In the genomic region with DNA sequence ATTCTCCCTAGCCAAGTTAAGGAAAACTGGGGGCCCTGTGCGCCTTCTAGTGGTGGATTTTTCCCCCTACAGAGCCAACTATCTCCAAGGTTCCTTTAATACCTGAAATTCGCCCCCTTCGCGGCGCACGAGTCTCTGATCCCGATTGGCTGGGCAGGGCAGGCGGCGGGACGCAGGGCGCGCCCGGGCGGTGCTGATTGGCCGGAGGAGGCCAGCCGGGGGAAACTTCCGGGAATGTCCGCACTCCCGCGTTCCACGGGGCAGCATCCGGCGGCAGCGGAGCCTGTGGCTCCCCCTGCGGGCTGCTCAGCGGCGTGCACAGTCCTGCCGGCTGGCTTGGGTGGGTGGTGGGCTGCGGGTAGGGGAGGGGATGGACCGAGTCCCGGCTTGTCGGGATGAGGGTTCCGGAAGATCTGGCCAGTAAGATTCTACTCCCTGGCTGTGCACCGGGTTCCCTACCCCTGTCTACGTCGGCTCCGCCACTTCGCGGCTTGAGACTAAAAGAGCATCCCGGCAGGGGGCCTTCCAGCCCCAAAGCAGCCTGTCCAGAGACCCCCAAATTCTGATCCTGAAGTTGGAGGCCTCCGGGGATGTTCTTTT, we compare ENCODE assay signal across 8 cellular contexts. TPM values are rescaled to one million over a fixed set of nuclear protein-coding genes. Genes with fewer than 3 reads are reported as not detected.
A peak's percentile ranks its signal among the peaks of the same experiment; 100 is the strongest.
DNase-seq lines count a peak whose midpoint lies in the region; ATAC-seq and TF ChIP-seq lines count a peak whose summit lies in the region.

A gene (plus strand): TSS at position 241 of the 600 bp plus-strand sequence. CDS start 515 bp downstream, outside the sequence.

- no peaks in the 10 kb centered on the region for H4K20me1 ChIP-seq in SK-N-SH (ENCODE audit: insufficient read depth)

- no peaks in the 10 kb centered on the region for H3K9me3 ChIP-seq in SK-N-SH
- no peaks in the 10 kb centered on the region for H3K9me3 ChIP-seq in gastroesophageal sphincter

- under 1% methylated on average over 29 of the region's 41 CpGs for WGBS in SK-N-SH (ENCODE audit: low lambda C conversion rate)
- WGBS in gastroesophageal sphincter (ENCODE audit: low coverage in 1 of 2), 2 donors = 0% methylated on average over 1 of the region's 41 CpGs

- TF ChIP-seq POLR2A in gastroesophageal sphincter (IDR thresholded peaks at IDR 0.05) = peak in 1 of 2 donors; percentile 19

- H3K4me3 ChIP-seq in GM08714 (ENCODE audit: low read length) (peak within 1 kb of the TSS; percentile 90), HFF-Myc (replicated peaks; ENCODE audit: low read depth, low read length) (peak within 1 kb of the TSS; percentile 73), SK-N-SH (ENCODE audit: low read depth in 2 of 2, low read length in 1 of 2) (peak within 1 kb of the TSS; percentile 67 to 97), gastroesophageal sphincter (peak within 1 kb of the TSS; percentile 29 to 62)

- H3K27me3 ChIP-seq in SK-N-SH (ENCODE audit: insufficient read depth) (no peaks in the 10 kb centered on the region), gastroesophageal sphincter (no peaks in the 10 kb centered on the region)

- H3K36me3 ChIP-seq in SK-N-SH (replicated peaks in 1 of 2; ENCODE audit: control insufficient read depth in 1 of 2, insufficient read depth in 2 of 2, low read length in 1 of 2) = no peaks in the 10 kb centered on the region
- peaks cover 0 to 31% of the 10 kb centered on the region in 2 donors for H3K36me3 ChIP-seq in gastroesophageal sphincter

- no peaks in the 10 kb centered on the region for H3K9me2 ChIP-seq in SK-N-SH

- H3F3A ChIP-seq in SK-N-SH (replicated peaks; ENCODE audit: insufficient read depth) = peaks cover 24% of the 10 kb centered on the region

- POLR2A ChIA-PET in SK-N-SH (lab: Yijun Ruan, JAX) = no interaction called here

- H3K4me1 ChIP-seq in SK-N-SH (ENCODE audit: control insufficient read depth in 1 of 2, insufficient read depth in 2 of 2, low read depth in 1 of 2, low read length in 1 of 2) (peaks cover 13 to 22% of the 10 kb centered on the region in 2 experiments; a peak in 2 of 4 replicates), gastroesophageal sphincter (peaks cover 0 to 57% (median 27%) of the 10 kb centered on the region in 3 donors)

- DNase-seq in HFF-Myc (ENCODE audit: extremely low read depth, low read depth) (peak; percentile 96), MV-4-11 (lab: John Stamatoyannopoulos, UW) (peak; percentile 96), SK-N-SH (peak; percentile 98), non-pigmented ciliary epithelial cell (ENCODE audit: low read depth) (peak; percentile 82), superior temporal gyrus (ENCODE audit: extremely low spot score) (peak; percentile 98)
- DNase-seq in activated naive CD4-positive, alpha-beta T cell treated with anti-CD3 and anti-CD28 coated beads, Interleukin-2, amount 50 U/mL, for 16 hours = peak; percentile 94

- peak; percentile 86 for ATAC-seq in gastroesophageal sphincter

- TF ChIP-seq CTCF in HFF-Myc (IDR thresholded peaks at IDR 0.05; ENCODE audit: low read depth, low read length, missing control alignments) = peak; percentile 86
- peak; percentile 89 for TF ChIP-seq CTCF in SK-N-SH (IDR thresholded peaks at IDR 0.05)
- peak; percentile 75 to 95 (median 92) for TF ChIP-seq CTCF in gastroesophageal sphincter (IDR thresholded peaks at IDR 0.05)

- H3K79me2 ChIP-seq in SK-N-SH (ENCODE audit: insufficient read depth) = peaks cover 20% of the 10 kb centered on the region

- TF ChIP-seq RAD21 in SK-N-SH (IDR thresholded peaks at IDR 0.05; ENCODE audit: low read length) = peak; percentile 56

- no peak; a peak in 1 of 4 replicates for TF ChIP-seq EP300 in SK-N-SH (IDR thresholded peaks at IDR 0.05; ENCODE audit: borderline replicate concordance in 1 of 2, low read depth in 1 of 2, low read length in 1 of 2)
- TF ChIP-seq EP300 in gastroesophageal sphincter (IDR thresholded peaks at IDR 0.05) = no peak

- CTCF ChIA-PET in SK-N-SH (lab: Yijun Ruan, JAX) = interaction anchor here (1.0 to 4.1 kb wide), 6 partner anchors 17 to 133 kb away, joined by 3 to 47 read pairs (median 15); a partner anchor contains a TSS

- H2AFZ ChIP-seq in SK-N-SH (ENCODE audit: low read depth) = peak within 1 kb of the TSS; percentile 90

- peak within 1 kb of the TSS; percentile 91 for H3K4me2 ChIP-seq in SK-N-SH

- peak within 1 kb of the TSS; percentile 79 for H3K9ac ChIP-seq in SK-N-SH

- H3K27ac ChIP-seq in SK-N-SH (ENCODE audit: low read depth in 2 of 2, low read length in 1 of 2) = peak within 1 kb of the TSS; percentile 62 to 64
- H3K27ac ChIP-seq in gastroesophageal sphincter = peak within 1 kb of the TSS; percentile 74 to 99 (median 96)

TF ChIP-seq in SK-N-SH, 30 proteins besides CTCF, POLR2A, EP300 and RAD21 (continues in another document):
- TF ChIP-seq, protein P1, sequence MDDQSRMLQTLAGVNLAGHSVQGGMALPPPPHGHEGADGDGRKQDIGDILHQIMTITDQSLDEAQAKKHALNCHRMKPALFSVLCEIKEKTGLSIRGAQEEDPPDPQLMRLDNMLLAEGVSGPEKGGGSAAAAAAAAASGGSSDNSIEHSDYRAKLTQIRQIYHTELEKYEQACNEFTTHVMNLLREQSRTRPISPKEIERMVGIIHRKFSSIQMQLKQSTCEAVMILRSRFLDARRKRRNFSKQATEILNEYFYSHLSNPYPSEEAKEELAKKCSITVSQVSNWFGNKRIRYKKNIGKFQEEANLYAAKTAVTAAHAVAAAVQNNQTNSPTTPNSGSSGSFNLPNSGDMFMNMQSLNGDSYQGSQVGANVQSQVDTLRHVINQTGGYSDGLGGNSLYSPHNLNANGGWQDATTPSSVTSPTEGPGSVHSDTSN (IDR thresholded peaks at IDR 0.05) = no peak
- TF ChIP-seq, protein P2, sequence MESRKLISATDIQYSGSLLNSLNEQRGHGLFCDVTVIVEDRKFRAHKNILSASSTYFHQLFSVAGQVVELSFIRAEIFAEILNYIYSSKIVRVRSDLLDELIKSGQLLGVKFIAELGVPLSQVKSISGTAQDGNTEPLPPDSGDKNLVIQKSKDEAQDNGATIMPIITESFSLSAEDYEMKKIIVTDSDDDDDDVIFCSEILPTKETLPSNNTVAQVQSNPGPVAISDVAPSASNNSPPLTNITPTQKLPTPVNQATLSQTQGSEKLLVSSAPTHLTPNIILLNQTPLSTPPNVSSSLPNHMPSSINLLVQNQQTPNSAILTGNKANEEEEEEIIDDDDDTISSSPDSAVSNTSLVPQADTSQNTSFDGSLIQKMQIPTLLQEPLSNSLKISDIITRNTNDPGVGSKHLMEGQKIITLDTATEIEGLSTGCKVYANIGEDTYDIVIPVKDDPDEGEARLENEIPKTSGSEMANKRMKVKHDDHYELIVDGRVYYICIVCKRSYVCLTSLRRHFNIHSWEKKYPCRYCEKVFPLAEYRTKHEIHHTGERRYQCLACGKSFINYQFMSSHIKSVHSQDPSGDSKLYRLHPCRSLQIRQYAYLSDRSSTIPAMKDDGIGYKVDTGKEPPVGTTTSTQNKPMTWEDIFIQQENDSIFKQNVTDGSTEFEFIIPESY (IDR thresholded peaks at IDR 0.05; ENCODE audit: borderline replicate concordance, low read depth) = no peak
- TF ChIP-seq, protein P3, sequence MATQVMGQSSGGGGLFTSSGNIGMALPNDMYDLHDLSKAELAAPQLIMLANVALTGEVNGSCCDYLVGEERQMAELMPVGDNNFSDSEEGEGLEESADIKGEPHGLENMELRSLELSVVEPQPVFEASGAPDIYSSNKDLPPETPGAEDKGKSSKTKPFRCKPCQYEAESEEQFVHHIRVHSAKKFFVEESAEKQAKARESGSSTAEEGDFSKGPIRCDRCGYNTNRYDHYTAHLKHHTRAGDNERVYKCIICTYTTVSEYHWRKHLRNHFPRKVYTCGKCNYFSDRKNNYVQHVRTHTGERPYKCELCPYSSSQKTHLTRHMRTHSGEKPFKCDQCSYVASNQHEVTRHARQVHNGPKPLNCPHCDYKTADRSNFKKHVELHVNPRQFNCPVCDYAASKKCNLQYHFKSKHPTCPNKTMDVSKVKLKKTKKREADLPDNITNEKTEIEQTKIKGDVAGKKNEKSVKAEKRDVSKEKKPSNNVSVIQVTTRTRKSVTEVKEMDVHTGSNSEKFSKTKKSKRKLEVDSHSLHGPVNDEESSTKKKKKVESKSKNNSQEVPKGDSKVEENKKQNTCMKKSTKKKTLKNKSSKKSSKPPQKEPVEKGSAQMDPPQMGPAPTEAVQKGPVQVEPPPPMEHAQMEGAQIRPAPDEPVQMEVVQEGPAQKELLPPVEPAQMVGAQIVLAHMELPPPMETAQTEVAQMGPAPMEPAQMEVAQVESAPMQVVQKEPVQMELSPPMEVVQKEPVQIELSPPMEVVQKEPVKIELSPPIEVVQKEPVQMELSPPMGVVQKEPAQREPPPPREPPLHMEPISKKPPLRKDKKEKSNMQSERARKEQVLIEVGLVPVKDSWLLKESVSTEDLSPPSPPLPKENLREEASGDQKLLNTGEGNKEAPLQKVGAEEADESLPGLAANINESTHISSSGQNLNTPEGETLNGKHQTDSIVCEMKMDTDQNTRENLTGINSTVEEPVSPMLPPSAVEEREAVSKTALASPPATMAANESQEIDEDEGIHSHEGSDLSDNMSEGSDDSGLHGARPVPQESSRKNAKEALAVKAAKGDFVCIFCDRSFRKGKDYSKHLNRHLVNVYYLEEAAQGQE (IDR thresholded peaks at IDR 0.05; ENCODE audit: low read depth, low read length) = peak; percentile 12; the same call in 1 of the 2 replicates
- TF ChIP-seq, protein P4, sequence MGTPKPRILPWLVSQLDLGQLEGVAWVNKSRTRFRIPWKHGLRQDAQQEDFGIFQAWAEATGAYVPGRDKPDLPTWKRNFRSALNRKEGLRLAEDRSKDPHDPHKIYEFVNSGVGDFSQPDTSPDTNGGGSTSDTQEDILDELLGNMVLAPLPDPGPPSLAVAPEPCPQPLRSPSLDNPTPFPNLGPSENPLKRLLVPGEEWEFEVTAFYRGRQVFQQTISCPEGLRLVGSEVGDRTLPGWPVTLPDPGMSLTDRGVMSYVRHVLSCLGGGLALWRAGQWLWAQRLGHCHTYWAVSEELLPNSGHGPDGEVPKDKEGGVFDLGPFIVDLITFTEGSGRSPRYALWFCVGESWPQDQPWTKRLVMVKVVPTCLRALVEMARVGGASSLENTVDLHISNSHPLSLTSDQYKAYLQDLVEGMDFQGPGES (IDR thresholded peaks at IDR 0.05; ENCODE audit: low read depth, low read length) = peak; percentile 68
- TF ChIP-seq TEAD4 (IDR thresholded peaks at IDR 0.05; ENCODE audit: borderline replicate concordance, insufficient read depth) (peak; percentile 68; the same call in 1 of the 2 replicates), SIN3A (IDR thresholded peaks at IDR 0.05; ENCODE audit: borderline replicate concordance, low read depth, low read length) (no peak; the same call in 1 of the 2 replicates), YY1 (IDR thresholded peaks at IDR 0.05; ENCODE audit: low read depth) (peak; percentile 75; the same call in 1 of the 2 replicates)
- TF ChIP-seq, protein P5, sequence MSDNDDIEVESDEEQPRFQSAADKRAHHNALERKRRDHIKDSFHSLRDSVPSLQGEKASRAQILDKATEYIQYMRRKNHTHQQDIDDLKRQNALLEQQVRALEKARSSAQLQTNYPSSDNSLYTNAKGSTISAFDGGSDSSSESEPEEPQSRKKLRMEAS (IDR thresholded peaks at IDR 0.05; ENCODE audit: low read depth) = peak; percentile 67; the same call in 1 of the 2 replicates

RNA-seq across cellular contexts. Expression of the gene that starts here (rescaled TPM):
- 49.3 and 52.3 TPM in 2 replicates for polyA plus RNA-seq in SK-N-SH (2012; rRNA removed)
- 52.7 and 53.6 TPM in 2 replicates for polyA plus RNA-seq in SK-N-SH (2012; cell fraction: cytosol; rRNA removed)
- 12.7 and 13.1 TPM in 2 replicates for polyA plus RNA-seq in SK-N-SH (2012; cell fraction: nucleus; rRNA removed)
- total RNA-seq in gastroesophageal sphincter = 10 to 100 TPM; 23.7 to 34.7 (median 28.8) TPM

Comparison
In these comparisons a context has a peak if more than half of its experiments do, and no peak if none do; other contexts are left out.
1. Peak in every context shown above with its lines: DNase-seq, ATAC-seq, H3K4me3 ChIP-seq and H3K27ac ChIP-seq.